In genomic region chr1:188769936-188770335, GRCh38 we compare ENCODE assay signal across 31 cellular contexts.
"Had no signal": no experiment of that assay in that cellular context is flagged by ENCODE, and none has a peak within 500 bp of the region (broad histone marks: within the 10 kb centered on the region; RNA-seq: fewer than 3 reads in every experiment).

No MANE protein-coding gene starts in this region.

- H3K27me3 Mint-ChIP-seq: activated B cell treated with CpG ODN at 0.5 μM for 24 hours; activated CD4-positive, alpha-beta memory T cell treated with anti-CD3 and anti-CD28 coated beads, Interleukin-2, amount 10 ng/mL, durations not matched to agents 7 days and 5 days; activated CD8-positive, alpha-beta memory T cell treated with anti-CD3 and anti-CD28 coated beads, Interleukin-2, amount 10 ng/mL, durations not matched to agents 7 days and 5 days; activated naive CD4-positive, alpha-beta T cell treated with anti-CD3 and anti-CD28 coated beads, Interleukin-2, amount 10 ng/mL, durations not matched to agents 7 days and 5 days; activated naive CD8-positive, alpha-beta T cell; activated naive CD8-positive, alpha-beta T cell treated with anti-CD3 and anti-CD28 coated beads, Interleukin-2, amount 50 U/mL, for 24 hours; brain had no signal

- H3K36me3 Mint-ChIP-seq: activated CD8-positive, alpha-beta memory T cell treated with anti-CD3 and anti-CD28 coated beads, Interleukin-2, amount 10 ng/mL, durations not matched to agents 7 days and 5 days; activated naive CD4-positive, alpha-beta T cell treated with anti-CD3 and anti-CD28 coated beads, Interleukin-2, amount 10 ng/mL, durations not matched to agents 7 days and 5 days; brain had no signal

- H3K4me1 Mint-ChIP-seq: activated B cell treated with CpG ODN at 0.5 μM for 24 hours; activated CD4-positive, alpha-beta memory T cell treated with anti-CD3 and anti-CD28 coated beads, Interleukin-2, amount 10 ng/mL, durations not matched to agents 7 days and 5 days; activated CD8-positive, alpha-beta memory T cell treated with anti-CD3 and anti-CD28 coated beads, Interleukin-2, amount 10 ng/mL, durations not matched to agents 7 days and 5 days; activated naive CD4-positive, alpha-beta T cell treated with anti-CD3 and anti-CD28 coated beads, Interleukin-2, amount 10 ng/mL, durations not matched to agents 7 days and 5 days; activated naive CD8-positive, alpha-beta T cell treated with anti-CD3 and anti-CD28 coated beads, Interleukin-2, amount 50 U/mL, for 24 hours; brain had no signal

- H3K27ac Mint-ChIP-seq: activated B cell treated with CpG ODN at 0.5 μM for 24 hours; activated CD4-positive, alpha-beta memory T cell treated with anti-CD3 and anti-CD28 coated beads, Interleukin-2, amount 10 ng/mL, durations not matched to agents 7 days and 5 days; activated CD8-positive, alpha-beta memory T cell treated with anti-CD3 and anti-CD28 coated beads, Interleukin-2, amount 10 ng/mL, durations not matched to agents 7 days and 5 days; activated naive CD4-positive, alpha-beta T cell treated with anti-CD3 and anti-CD28 coated beads, Interleukin-2, amount 10 ng/mL, durations not matched to agents 7 days and 5 days; activated naive CD8-positive, alpha-beta T cell; activated naive CD8-positive, alpha-beta T cell treated with anti-CD3 and anti-CD28 coated beads, Interleukin-2, amount 50 U/mL, for 24 hours; brain had no signal

- DNase-seq: activated B cell treated with CpG ODN at 0.5 μM for 24 hours; activated CD4-positive, alpha-beta memory T cell treated with anti-CD3 and anti-CD28 coated beads, Interleukin-2, amount 10 ng/mL, durations not matched to agents 7 days and 5 days; activated CD4-positive, alpha-beta T cell treated with anti-CD3 and anti-CD28 coated beads for 4 hours; activated CD4-positive, CD25-positive, alpha-beta regulatory T cell treated with anti-CD3 and anti-CD28 coated beads, Interleukin-2, amount 50 U/mL, for 72 hours; activated CD8-positive, alpha-beta memory T cell treated with anti-CD3 and anti-CD28 coated beads for 24 hours; activated CD8-positive, alpha-beta memory T cell treated with anti-CD3 and anti-CD28 coated beads, Interleukin-2, amount 10 ng/mL, durations not matched to agents 7 days and 5 days; activated CD8-positive, alpha-beta memory T cell treated with anti-CD3 and anti-CD28 coated beads, Interleukin-2, amount 50 U/mL, for 48 hours; activated effector memory CD4-positive, alpha-beta T cell treated with Interleukin-2 at 50 U/mL for 16 hours; activated naive CD4-positive, alpha-beta T cell treated with anti-CD3 and anti-CD28 coated beads, Interleukin-2, amount 10 ng/mL, durations not matched to agents 7 days and 5 days; activated naive CD8-positive, alpha-beta T cell treated with anti-CD3 and anti-CD28 coated beads, Interleukin-2, amount 50 U/mL, for 24 hours; activated T-cell treated with anti-CD3 and anti-CD28 coated beads, Interleukin-2, amount 50 U/mL, for 48 hours; anterior cingulate cortex; central memory CD4-positive, alpha-beta T cell; NCI-H1092 treated with DMSO at 0.1 percent for 48 hours; NCI-H1417; NCI-H146; NCI-H187; NCI-H2029 treated with DMSO at 0.1 percent for 48 hours; NCI-H446; NCI-H526; SIG-M5; SW 1271; T-helper 1 cell; T-helper 2 cell; T-helper 9 cell had no signal

- H3K27ac ChIP-seq: KMS-11, RWPE1, VCaP had no signal

- FAIRE-seq: RCC 7860 had no signal

- H3K4me3 Mint-ChIP-seq: activated B cell treated with CpG ODN at 0.5 μM for 24 hours; activated CD4-positive, alpha-beta memory T cell treated with anti-CD3 and anti-CD28 coated beads, Interleukin-2, amount 10 ng/mL, durations not matched to agents 7 days and 5 days; activated CD8-positive, alpha-beta memory T cell treated with anti-CD3 and anti-CD28 coated beads, Interleukin-2, amount 10 ng/mL, durations not matched to agents 7 days and 5 days; activated naive CD4-positive, alpha-beta T cell treated with anti-CD3 and anti-CD28 coated beads, Interleukin-2, amount 10 ng/mL, durations not matched to agents 7 days and 5 days; activated naive CD8-positive, alpha-beta T cell; activated naive CD8-positive, alpha-beta T cell treated with anti-CD3 and anti-CD28 coated beads, Interleukin-2, amount 50 U/mL, for 24 hours; brain had no signal

- H3K9ac ChIP-seq: KMS-11 had no signal
